16 cellular contexts compared by ENCODE assay signal in the genomic region with DNA sequence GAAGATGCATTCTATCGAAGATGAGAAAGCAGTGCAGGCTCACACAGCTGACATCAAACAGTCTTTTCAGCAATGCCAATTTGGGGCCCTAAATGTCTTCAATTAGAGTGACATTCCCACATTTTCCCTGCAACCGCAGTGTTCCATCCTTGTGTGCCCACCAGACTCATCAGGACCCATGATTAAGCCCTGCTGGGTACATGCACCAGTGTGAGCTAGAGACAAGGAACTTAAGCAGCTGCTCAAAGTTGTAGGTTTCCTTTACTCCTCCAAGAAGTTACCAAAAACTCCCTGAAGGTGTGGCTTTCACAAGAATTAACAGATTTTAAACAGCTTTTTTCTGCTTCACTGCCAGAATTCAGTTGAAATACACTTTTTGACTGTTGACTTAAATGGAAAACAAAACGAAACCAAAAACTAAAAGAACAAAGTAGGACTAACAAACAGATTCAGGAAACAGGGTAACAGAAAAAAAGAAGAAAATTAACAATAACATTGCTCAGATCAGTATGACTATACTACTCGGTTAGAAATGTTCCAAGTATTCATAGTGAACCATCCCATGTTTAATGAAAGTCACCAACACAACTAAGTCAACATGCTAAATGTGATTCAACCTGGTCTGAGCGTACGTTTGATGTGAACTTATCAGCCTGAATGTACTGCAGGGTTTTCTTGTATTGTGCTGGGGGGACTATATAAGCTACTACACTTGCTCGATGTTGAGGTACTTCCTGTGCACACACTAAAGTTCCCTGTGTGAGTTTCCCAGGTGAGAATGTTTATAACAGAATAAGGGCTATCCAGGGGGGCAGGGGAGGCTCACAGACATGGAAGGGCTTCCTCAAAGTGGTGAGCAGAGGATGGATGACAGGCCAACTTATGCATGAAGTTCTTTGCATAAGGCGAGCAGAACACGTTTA. TPM values are rescaled to one million over a fixed set of nuclear protein-coding genes. Genes with fewer than 3 reads are reported as not detected.
DNase-seq lines count a peak whose midpoint lies in the region; ATAC-seq, FAIRE-seq and TF ChIP-seq lines count a peak whose summit lies in the region.
"Had no signal": no experiment of that assay in that cellular context is flagged by ENCODE, and none has a peak within 500 bp of the region (broad histone marks: within the 10 kb centered on the region; RNA-seq: fewer than 3 reads in every experiment).

No MANE protein-coding gene starts in this region.

- peaks cover 31% of the 10 kb centered on the region for H3K4me1 Mint-ChIP-seq in T-helper 1 cell treated with Interleukin-12 subunit alpha and Interleukin-12 subunit beta and Interleukin-4 antibody, amounts not matched to agents 30 μg/mL and 1 μg/mL, for 36 hours (ENCODE audit: low read depth)
- H3K4me1 Mint-ChIP-seq in stimulated activated naive B cell treated with anti-CD40 and anti-IgM and Interleukin-4, amounts not matched to agents 10 μg/mL and 1 μg/mL and 100 μg/mL, for 72 hours = peaks cover 12 to 33% of the 10 kb centered on the region in 2 donors

- peak; percentile 96 for ATAC-seq in activated CD4-positive, CD25-positive, alpha-beta regulatory T cell treated with anti-CD3 and anti-CD28 coated beads, Interleukin-2, amount 50 U/mL, for 24 hours
- ATAC-seq in GM12878 (no peak), HG03520 (IDR thresholded peaks at IDR 0.05; ENCODE audit: unreplicated experiment) (no peak), heart right ventricle (no peak), HG03196 (IDR thresholded peaks at IDR 0.05; ENCODE audit: unreplicated experiment) (no peak)
- ATAC-seq in stimulated activated naive B cell treated with anti-CD40 and anti-IgM and Interleukin-4, amounts not matched to agents 10 μg/mL and 1 μg/mL and 100 μg/mL, for 72 hours (replicated peaks) = peak; percentile 89

- H3K4me3 Mint-ChIP-seq in T-helper 1 cell treated with Interleukin-12 subunit alpha and Interleukin-12 subunit beta and Interleukin-4 antibody, amounts not matched to agents 30 μg/mL and 1 μg/mL, for 36 hours = peak overlapping the region; percentile 55
- H3K4me3 Mint-ChIP-seq in stimulated activated naive B cell treated with anti-CD40 and anti-IgM and Interleukin-4, amounts not matched to agents 10 μg/mL and 1 μg/mL and 100 μg/mL, for 72 hours = peak overlapping the region; percentile 11 to 39

- RAD21 ChIA-PET in GM12878 (lab: Charles Lee; ENCODE audit: unreplicated experiment) = no interaction called here

- WGBS in GM12878 (ENCODE audit: insufficient coverage, insufficient replicate concordance, low lambda C conversion rate, missing lambda C conversion rate) = 20% methylated on average over 9 of the region's 9 CpGs
- WGBS in heart right ventricle, 2 donors = 85 to 90% methylated on average over 9 of the region's 9 CpGs

- H3K27me3 ChIP-seq in GM12878 (replicated peaks in 1 of 2; ENCODE audit: control insufficient read depth in 2 of 2, insufficient read depth in 2 of 2, low read length in 1 of 2) (no peaks in the 10 kb centered on the region), heart right ventricle (no peaks in the 10 kb centered on the region)
- H3K27me3 ChIP-seq: ovary had no signal

- in situ Hi-C loops in GM12878 (cut with MboI) = no loop called here

- no peaks in the 10 kb centered on the region for H3K79me2 ChIP-seq in GM12878 (ENCODE audit: control insufficient read depth, insufficient read depth, low read length)

- no peak for TF ChIP-seq CTCF in GM12878 (IDR thresholded peaks at IDR 0.05 in 2 of 3, conservative IDR thresholded peaks at IDR 0.05 in 1 of 3; ENCODE audit: control insufficient read depth in 2 of 3, extremely low read depth in 1 of 3, insufficient read depth in 1 of 3, low read depth in 3 of 3, low read length in 3 of 3)
- TF ChIP-seq CTCF in heart right ventricle (IDR thresholded peaks at IDR 0.05) = no peak

- BruUV-seq in GM12878 (replicated peaks; lab: Mats Ljungman, UMichigan) = no TSS peak

- POLR2A ChIA-PET in GM12878 (lab: Charles Lee) = interaction anchor here (0.5 to 0.6 kb wide), 2 partner anchors 10 to 29 kb away, joined by 3 to 6 read pairs; no protein-coding TSS in a partner anchor

- SMC1A ChIA-PET in GM12878 (lab: Charles Lee; ENCODE audit: uncharacterized antibody, unreplicated experiment) = interaction anchor here (1.0 kb wide), 2 partner anchors 10 to 17 kb away, joined by 3 read pairs; no protein-coding TSS in a partner anchor

- H2AFZ ChIP-seq in GM12878 (ENCODE audit: control insufficient read depth, low read depth, low read length) = peak overlapping the region; percentile 30; the same call in 1 of the 2 replicates

- DNase-seq in activated CD4-positive, CD25-positive, alpha-beta regulatory T cell (lab: John Stamatoyannopoulos, UW) = no peak
- no peak for DNase-seq in GM12878 (ENCODE audit: low read depth, low spot score)
- peak; percentile 29 for DNase-seq in stimulated activated naive B cell treated with anti-CD40 and anti-IgM and Interleukin-4, amounts not matched to agents 10 μg/mL and 1 μg/mL and 100 μg/mL, for 72 hours
- DNase-seq in heart right ventricle = no peak
- DNase-seq: amniotic stem cell; DMS53; effector CD8-positive, alpha-beta T cell; head of caudate nucleus; ovary had no signal

- H3K36me3 Mint-ChIP-seq in T-helper 1 cell treated with Interleukin-12 subunit alpha and Interleukin-12 subunit beta and Interleukin-4 antibody, amounts not matched to agents 30 μg/mL and 1 μg/mL, for 36 hours (ENCODE audit: low read depth) = peaks cover 31% of the 10 kb centered on the region
- peaks cover 43 to 58% of the 10 kb centered on the region in 2 donors for H3K36me3 Mint-ChIP-seq in stimulated activated naive B cell treated with anti-CD40 and anti-IgM and Interleukin-4, amounts not matched to agents 10 μg/mL and 1 μg/mL and 100 μg/mL, for 72 hours

- H3K9me3 ChIP-seq in GM12878 (replicated peaks; ENCODE audit: control insufficient read depth, insufficient read depth, low read length) = no peaks in the 10 kb centered on the region
- H3K9me3 ChIP-seq in heart right ventricle = no peaks in the 10 kb centered on the region
- H3K9me3 ChIP-seq: ovary had no signal

- intact Hi-C loops in GM12878 (cut with micrococcal nuclease; ENCODE audit: unreplicated experiment) (no loop called here), heart right ventricle (cut with DNase I) (no loop called here)

- H3K27me3 Mint-ChIP-seq in T-helper 1 cell treated with Interleukin-12 subunit alpha and Interleukin-12 subunit beta and Interleukin-4 antibody, amounts not matched to agents 30 μg/mL and 1 μg/mL, for 36 hours (ENCODE audit: low read depth) = no peaks in the 10 kb centered on the region
- H3K27me3 Mint-ChIP-seq in stimulated activated naive B cell treated with anti-CD40 and anti-IgM and Interleukin-4, amounts not matched to agents 10 μg/mL and 1 μg/mL and 100 μg/mL, for 72 hours = no peaks in the 10 kb centered on the region

- CTCF ChIA-PET in GM12878 (lab: Yijun Ruan, JAX) = no interaction called here

- H3K9me3 Mint-ChIP-seq in T-helper 1 cell treated with Interleukin-12 subunit alpha and Interleukin-12 subunit beta and Interleukin-4 antibody, amounts not matched to agents 30 μg/mL and 1 μg/mL, for 36 hours = no peaks in the 10 kb centered on the region
- H3K9me3 Mint-ChIP-seq in stimulated activated naive B cell treated with anti-CD40 and anti-IgM and Interleukin-4, amounts not matched to agents 10 μg/mL and 1 μg/mL and 100 μg/mL, for 72 hours = no peaks in the 10 kb centered on the region

- H3K27ac ChIP-seq in GM12878 (ENCODE audit: control insufficient read depth, insufficient read depth) (no peak overlapping the region; the same call in 1 of the 2 replicates), heart right ventricle (peak overlapping the region in 1 of 10 donors; percentile 59)
- H3K27ac ChIP-seq: 22Rv1, ovary had no signal

- peak overlapping the region; percentile 12; the same call in 1 of the 2 replicates for H3K9ac ChIP-seq in GM12878 (ENCODE audit: control insufficient read depth, insufficient read depth, low read length)

- TF ChIP-seq RAD21 in GM12878 (IDR thresholded peaks at IDR 0.05; ENCODE audit: insufficient read depth, low read depth, low read length) = no peak

- no peaks in the 10 kb centered on the region for H4K20me1 ChIP-seq in GM12878 (ENCODE audit: control insufficient read depth, insufficient read depth)

- no peak overlapping the region for H3K4me2 ChIP-seq in GM12878 (ENCODE audit: control insufficient read depth, insufficient read depth)

- no peak overlapping the region for H3K4me3 ChIP-seq in GM12878
- H3K4me3 ChIP-seq in heart right ventricle = no peak overlapping the region
- H3K4me3 ChIP-seq: ovary had no signal

- no peaks in the 10 kb centered on the region for H3K36me3 ChIP-seq in GM12878 (ENCODE audit: control insufficient read depth in 2 of 2, insufficient read depth in 2 of 2, low read length in 1 of 2)
- H3K36me3 ChIP-seq in heart right ventricle = peaks cover 0 to 82% (median 28%) of the 10 kb centered on the region in 9 donors
- H3K36me3 ChIP-seq: ovary had no signal

- TF ChIP-seq POLR2A in GM12878 (IDR thresholded peaks at IDR 0.05; ENCODE audit: low read depth, low read length) = no peak

- no peak for TF ChIP-seq EP300 in GM12878 (IDR thresholded peaks at IDR 0.05; ENCODE audit: borderline replicate concordance in 1 of 2, control insufficient read depth in 1 of 2, low read depth in 2 of 2, low read length in 2 of 2)

- H3K4me1 ChIP-seq in GM12878 (ENCODE audit: control insufficient read depth, insufficient read depth, low read length) (no peaks in the 10 kb centered on the region), heart right ventricle (no peaks in the 10 kb centered on the region)

- FAIRE-seq in GM12878 (lab: Jason Lieb, UNC) = no peak

- peak overlapping the region; percentile 85 for H3K27ac Mint-ChIP-seq in T-helper 1 cell treated with Interleukin-12 subunit alpha and Interleukin-12 subunit beta and Interleukin-4 antibody, amounts not matched to agents 30 μg/mL and 1 μg/mL, for 36 hours
- peak overlapping the region; percentile 97 for H3K27ac Mint-ChIP-seq in stimulated activated naive B cell treated with anti-CD40 and anti-IgM and Interleukin-4, amounts not matched to agents 10 μg/mL and 1 μg/mL and 100 μg/mL, for 72 hours

RNA-seq across cellular contexts. Expression of gene SLC37A3, which starts 22.3 kb away (rescaled TPM):
- total RNA-seq in GM12878 (2013; cell fraction: nucleolus; rRNA removed) = 51.7 and 59.1 TPM in 2 replicates
- 9.3 and 9.7 TPM in 2 replicates for total RNA-seq in GM12878 (2014; rRNA removed)
- total RNA-seq in GM12878 (2014; rRNA removed; fragmentation: Illumina TruSeq; extraction: Trizol) = 10.5 and 11.4 TPM in 2 replicates
- total RNA-seq in GM12878 (2021) = 12.3 and 13.6 TPM in 2 replicates
- polyA plus RNA-seq in GM12878 (2011; ENCODE audit: low read depth) = 8.3 TPM
- 13.6 and 16.7 TPM in 2 replicates for polyA plus RNA-seq in GM12878 (2011; rRNA removed)
- polyA plus RNA-seq in GM12878 (2011; cell fraction: cytosol; rRNA removed) = 9.8 and 10.9 TPM in 2 replicates
- 23.0 and 26.3 TPM in 2 replicates for polyA plus RNA-seq in GM12878 (2011; cell fraction: nucleus; rRNA removed)
- 7.8 and 8.9 TPM in 2 replicates for polyA plus RNA-seq in GM12878 (2012)
- polyA plus RNA-seq in GM12878 (2014; fragmentation: Illumina TruSeq; extraction: Trizol) = 11.9 and 16.4 TPM in 2 replicates
- 1 to 10 TPM; 3.7 to 4.8 TPM for polyA plus RNA-seq in GM12878 (2014; fragmentation: Nextera tagmentation; extraction: Ambion mirVana)
- 11.4 and 12.8 TPM in 2 replicates for polyA plus RNA-seq in GM12878 (2014; rRNA removed)
- polyA plus RNA-seq in GM12878 (2016; fragmentation: Nextera tagmentation; extraction: Ambion mirVana) = 10 to 100 TPM in 1 of 2 experiments, 1 to 10 TPM in 1; 8.5 to 10.5 TPM
- polyA minus RNA-seq in GM12878 (2011; rRNA and poly(A)+ RNA removed) = 22.1 and 29.1 TPM in 2 replicates
- polyA minus RNA-seq in GM12878 (2011; cell fraction: cytosol; rRNA and poly(A)+ RNA removed) = 4.7 and 7.8 TPM in 2 replicates
- polyA minus RNA-seq in GM12878 (2011; cell fraction: nucleus; rRNA and poly(A)+ RNA removed) = 9.8 and 19.8 TPM in 2 replicates
- 10 to 100 TPM in 5 of 10 donors, 1 to 10 TPM in 5; 5.2 to 14.1 (median 10.1) TPM for total RNA-seq in heart right ventricle
- polyA plus RNA-seq in heart right ventricle = 10 to 100 TPM in 1 of 2 donors, 1 to 10 TPM in 1; 7.3 to 16.6 TPM

RNA-seq across cellular contexts. Expression of gene RAB19, which starts 27.8 kb away (rescaled TPM):
- total RNA-seq in GM12878 (2013; cell fraction: nucleolus; rRNA removed) = not detected in 2 replicates
- total RNA-seq in GM12878 (2014; rRNA removed) = 0.22 and 1.0 TPM in 2 replicates
- total RNA-seq in GM12878 (2014; rRNA removed; fragmentation: Illumina TruSeq; extraction: Trizol) = 0.54 TPM in 1 of 2 replicates, not detected in the other
- 0.35 TPM in 1 of 2 replicates, not detected in the other for total RNA-seq in GM12878 (2021)
- polyA plus RNA-seq in GM12878 (2011; ENCODE audit: low read depth) = not detected
- polyA plus RNA-seq in GM12878 (2011; rRNA removed) = not detected in 2 replicates
- not detected in 2 replicates for polyA plus RNA-seq in GM12878 (2011; cell fraction: cytosol; rRNA removed)
- not detected in 2 replicates for polyA plus RNA-seq in GM12878 (2011; cell fraction: nucleus; rRNA removed)
- 0.42 TPM in 1 of 2 replicates, not detected in the other for polyA plus RNA-seq in GM12878 (2012)
- polyA plus RNA-seq in GM12878 (2014; fragmentation: Illumina TruSeq; extraction: Trizol) = 0.22 and 0.27 TPM in 2 replicates
- polyA plus RNA-seq in GM12878 (2014; fragmentation: Nextera tagmentation; extraction: Ambion mirVana) = under 1 TPM in 1 of 2 experiments, not detected in 1; 0.23 TPM
- polyA plus RNA-seq in GM12878 (2014; rRNA removed) = 0.14 and 0.20 TPM in 2 replicates
- polyA plus RNA-seq in GM12878 (2016; fragmentation: Nextera tagmentation; extraction: Ambion mirVana) = not detected
- polyA minus RNA-seq in GM12878 (2011; rRNA and poly(A)+ RNA removed) = 0.51 TPM in 1 of 2 replicates, not detected in the other
- not detected in 2 replicates for polyA minus RNA-seq in GM12878 (2011; cell fraction: cytosol; rRNA and poly(A)+ RNA removed)
- not detected in 2 replicates for polyA minus RNA-seq in GM12878 (2011; cell fraction: nucleus; rRNA and poly(A)+ RNA removed)
- total RNA-seq in heart right ventricle = not detected
- not detected for polyA plus RNA-seq in heart right ventricle
- total RNA-seq: MCF 10A had no signal
- polyA plus RNA-seq: liver, ovary had no signal

Comparison
In these comparisons a context has a peak if more than half of its experiments do, and no peak if none do; other contexts are left out.
1. ATAC-seq: peak in activated CD4-positive, CD25-positive, alpha-beta regulatory T cell treated with anti-CD3 and anti-CD28 coated beads, Interleukin-2, amount 50 U/mL, for 24 hours (2 of 2) and stimulated activated naive B cell treated with anti-CD40 and anti-IgM and Interleukin-4, amounts not matched to agents 10 μg/mL and 1 μg/mL and 100 μg/mL, for 72 hours (2 of 2); none in GM12878 (single experiment), HG03520 (single experiment), heart right ventricle (0 of 8) and HG03196 (single experiment).